In genomic region chr4:107854326-107855030, GRCh38 we compare ENCODE assay signal across 12 cellular contexts. TPM values are rescaled to one million over a fixed set of nuclear protein-coding genes. Genes with fewer than 3 reads are reported as not detected.
A peak's percentile ranks its signal among the peaks of the same experiment; 100 is the strongest.
DNase-seq lines count a peak whose midpoint lies in the region; ATAC-seq, FAIRE-seq and TF ChIP-seq lines count a peak whose summit lies in the region.
"Had no signal": no experiment of that assay in that cellular context is flagged by ENCODE, and none has a peak within 500 bp of the region (broad histone marks: within the 10 kb centered on the region; RNA-seq: fewer than 3 reads in every experiment).

No MANE protein-coding gene starts in this region.

- H3K79me2 ChIP-seq in keratinocyte (ENCODE audit: control insufficient read depth, insufficient read depth, low read length): peaks cover 34% of the 10 kb centered on the region

- H3K4me2 ChIP-seq in keratinocyte (ENCODE audit: control insufficient read depth, extremely low read depth, insufficient read depth, low read depth, low read length): peak overlapping the region; percentile 11

- H3K27me3 ChIP-seq in keratinocyte (ENCODE audit: control insufficient read depth, extremely low read depth, insufficient read depth, low read length) (no peaks in the 10 kb centered on the region), thoracic aorta (replicated peaks; ENCODE audit: insufficient read depth) (no peaks in the 10 kb centered on the region)

- no peaks in the 10 kb centered on the region for H3K27me3 Mint-ChIP-seq in chondrocyte (ENCODE audit: low read depth)

- H3K4me1 Mint-ChIP-seq in chondrocyte (ENCODE audit: low read depth): peaks cover 43% of the 10 kb centered on the region

- H3K9me1 ChIP-seq in keratinocyte (ENCODE audit: control insufficient read depth, extremely low read depth, insufficient read depth, low read length): no peaks in the 10 kb centered on the region

- no peak overlapping the region for H3K9ac ChIP-seq in keratinocyte (ENCODE audit: control insufficient read depth, extremely low read depth, insufficient read depth, low read length)

- peak; percentile 90 for FAIRE-seq in keratinocyte (lab: Jason Lieb, UNC)

- no peak overlapping the region for H3K4me3 Mint-ChIP-seq in chondrocyte (ENCODE audit: unreplicated experiment)
- H3K4me3 Mint-ChIP-seq: activated CD8-positive, alpha-beta T cell treated with anti-CD3 and anti-CD28 coated beads, Interleukin-2, amount 10 ng/mL, durations not matched to agents 7 days and 5 days had no signal

- ATAC-seq in thoracic aorta (ENCODE audit: insufficient number of reproducible peaks, low FRiP score, low read depth): no peak
- ATAC-seq: activated CD8-positive, alpha-beta T cell treated with anti-CD3 and anti-CD28 coated beads, Interleukin-2, amount 10 ng/mL, durations not matched to agents 7 days and 5 days had no signal

- H3K27ac Mint-ChIP-seq in chondrocyte (ENCODE audit: unreplicated experiment): peak overlapping the region; percentile 25
- H3K27ac Mint-ChIP-seq: activated CD8-positive, alpha-beta T cell treated with anti-CD3 and anti-CD28 coated beads, Interleukin-2, amount 10 ng/mL, durations not matched to agents 7 days and 5 days had no signal

- H3K9me3 Mint-ChIP-seq in chondrocyte (ENCODE audit: low read depth): no peaks in the 10 kb centered on the region

- no peaks in the 10 kb centered on the region for H4K20me1 ChIP-seq in keratinocyte (ENCODE audit: control insufficient read depth, extremely low read depth, insufficient read depth, low read length)

- DNase-seq in LHCN-M2 (ENCODE audit: low read depth) (peak; percentile 85), chondrocyte (ENCODE audit: low spot score) (no peak), keratinocyte (ENCODE audit: low read depth, low spot score) (no peak), thoracic aorta (ENCODE audit: low spot score) (no peak), NCI-H2171 (lab: John Stamatoyannopoulos, UW) (no peak), HT-29 (ENCODE audit: low spot score) (no peak), COR-L47 (lab: John Stamatoyannopoulos, UW) (no peak)
- DNase-seq: activated CD8-positive, alpha-beta T cell treated with anti-CD3 and anti-CD28 coated beads, Interleukin-2, amount 10 ng/mL, durations not matched to agents 7 days and 5 days; activated naive CD4-positive, alpha-beta T cell treated with anti-CD3 and anti-CD28 coated beads, Interleukin-2, amount 50 U/mL, for 16 hours; DMS79 treated with DMSO at 0.1 percent for 48 hours; NCI-H1436; NK-92 treated with Interleukin-12 subunit alpha and Interleukin-12 subunit beta, amount 100 ng/mL, for 24 hours had no signal

- no peak overlapping the region for H3K4me3 ChIP-seq in keratinocyte (ENCODE audit: control insufficient read depth in 2 of 3, extremely low read depth in 1 of 3, insufficient read depth in 2 of 3, low read depth in 1 of 3, low read length in 3 of 3)
- H3K4me3 ChIP-seq in thoracic aorta: peak overlapping the region; percentile 41

- H3K36me3 ChIP-seq in keratinocyte (ENCODE audit: control insufficient read depth in 2 of 2, extremely low read depth in 1 of 2, insufficient read depth in 2 of 2, low read length in 2 of 2) (no peaks in the 10 kb centered on the region), thoracic aorta (no peaks in the 10 kb centered on the region)

- dilution Hi-C loops in keratinocyte (cut with MboI; ENCODE audit: extremely low pct_ligation_motif_present, low sequenced_read_pairs): no loop called here

- H3K9me3 ChIP-seq in keratinocyte (ENCODE audit: control insufficient read depth, low read depth, low read length): no peaks in the 10 kb centered on the region
- no peaks in the 10 kb centered on the region for H3K9me3 ChIP-seq in thoracic aorta

- TF ChIP-seq CTCF in chondrocyte (IDR thresholded peaks at IDR 0.05) (no peak), keratinocyte (optimal IDR thresholded peaks at IDR 0.05 in 1 of 3, IDR thresholded peaks at IDR 0.05 in 1 of 3, conservative IDR thresholded peaks at IDR 0.05 in 1 of 3; ENCODE audit: extremely low read depth in 1 of 3, insufficient read depth in 2 of 3, low read length in 3 of 3) (no peak), thoracic aorta (IDR thresholded peaks at IDR 0.05) (no peak)

- H2AFZ ChIP-seq in keratinocyte (ENCODE audit: control insufficient read depth, low read length): no peak overlapping the region

- peaks cover 32% of the 10 kb centered on the region for H3K4me1 ChIP-seq in keratinocyte (ENCODE audit: control insufficient read depth, extremely low read depth, insufficient read depth, low read length)
- peaks cover 20 to 28% of the 10 kb centered on the region in 2 donors for H3K4me1 ChIP-seq in thoracic aorta (ENCODE audit: control insufficient read depth in 1 of 2, low read depth in 2 of 2)

- peak overlapping the region; percentile 29 for H3K27ac ChIP-seq in keratinocyte (ENCODE audit: control insufficient read depth, insufficient read depth, low read length)
- no peak overlapping the region for H3K27ac ChIP-seq in thoracic aorta

- peaks cover 1% of the 10 kb centered on the region for H3K36me3 Mint-ChIP-seq in chondrocyte (ENCODE audit: low read depth)

RNA-seq across cellular contexts. Expression of gene SGMS2, which starts 29.7 kb away (rescaled TPM):
- total RNA-seq in LHCN-M2 (2014; rRNA removed): 80.2 and 98.9 TPM in 2 replicates
- 9.1 TPM for polyA plus RNA-seq in LHCN-M2 (2012)
- 49.7 to 71.5 TPM (median 65.5 TPM) in 3 replicates for total RNA-seq in chondrocyte
- polyA plus RNA-seq in keratinocyte: 35.1 to 41.1 TPM (median 38.5 TPM) in 3 replicates
- polyA plus RNA-seq in keratinocyte (2011; ENCODE audit: low read depth): 22.1 TPM
- polyA plus RNA-seq in keratinocyte (2011; cell fraction: cytosol; rRNA removed): 21.6 and 36.0 TPM in 2 replicates
- 42.2 and 45.2 TPM in 2 replicates for polyA plus RNA-seq in keratinocyte (2011; cell fraction: nucleus; rRNA removed)
- polyA plus RNA-seq in keratinocyte (2012; ENCODE audit: low replicate concordance): 17.3 and 20.7 TPM in 2 replicates
- 66.1 to 192 TPM (median 124 TPM) in 3 replicates for polyA minus RNA-seq in keratinocyte
- 67.7 TPM for polyA minus RNA-seq in keratinocyte (2011; cell fraction: cytosol; rRNA and poly(A)+ RNA removed)
- polyA minus RNA-seq in keratinocyte (2011; cell fraction: nucleus; rRNA and poly(A)+ RNA removed): 77.3 and 119 TPM in 2 replicates
- total RNA-seq in thoracic aorta: 100 to 1,000 TPM; 119 to 231 TPM
- 88.1 and 133 TPM in 2 replicates for total RNA-seq in HT-29 (2014; rRNA removed; shearing (Covaris generic))
- total RNA-seq: activated CD8-positive, alpha-beta T cell treated with anti-CD3 and anti-CD28 coated beads, Interleukin-2, amount 10 ng/mL, durations not matched to agents 7 days and 5 days had no signal
